10 cellular contexts compared by ENCODE assay signal in the genomic region with DNA sequence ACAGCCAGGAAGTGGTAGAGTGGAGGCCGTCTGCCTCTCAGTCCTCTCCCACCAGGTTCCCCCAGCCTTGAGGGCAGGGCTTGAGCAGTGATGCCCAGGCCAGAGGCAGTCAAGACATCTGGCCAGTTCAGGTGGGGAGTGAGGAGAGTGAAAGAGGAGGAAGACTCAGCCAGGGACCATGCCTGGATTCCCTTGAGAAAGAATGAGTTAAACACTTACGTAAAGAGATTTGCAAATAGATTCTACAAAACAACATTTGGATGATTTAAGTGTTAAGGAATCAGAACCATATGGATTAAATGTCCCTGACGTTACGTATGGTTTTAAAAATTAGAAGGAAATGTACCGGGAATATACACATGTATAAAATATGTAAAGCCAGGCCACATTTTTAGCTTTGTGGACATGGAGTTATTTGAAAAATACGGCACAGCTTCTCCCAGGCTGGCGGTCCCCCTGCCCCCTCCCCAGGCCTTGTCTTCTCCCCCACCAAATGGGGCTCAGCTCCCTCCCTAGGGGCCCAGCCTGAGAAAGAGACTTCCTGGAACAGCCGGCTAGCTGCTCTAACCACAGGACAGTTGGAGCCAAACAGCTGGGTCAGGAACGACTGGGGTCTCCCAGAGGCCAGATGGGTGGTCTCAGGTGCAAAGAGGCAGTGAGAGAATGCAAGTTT.
DNase-seq lines count a peak whose midpoint lies in the region; ATAC-seq and TF ChIP-seq lines count a peak whose summit lies in the region.
"Had no signal": no experiment of that assay in that cellular context is flagged by ENCODE, and none has a peak within 500 bp of the region (broad histone marks: within the 10 kb centered on the region; RNA-seq: fewer than 3 reads in every experiment).

No MANE protein-coding gene starts in this region.

- CTCF ChIA-PET in PC-3 (lab: Charles Lee): no interaction called here

- no peak overlapping the region for H3K9ac ChIP-seq in PC-3 (ENCODE audit: low read length)

- H3K4me3 Mint-ChIP-seq in central memory CD8-positive, alpha-beta T cell: peak overlapping the region; percentile 63
- H3K4me3 Mint-ChIP-seq: neural crest cell had no signal

- no peak overlapping the region for H2AFZ ChIP-seq in PC-3 (ENCODE audit: low read length)

- no peaks in the 10 kb centered on the region for H3K36me3 Mint-ChIP-seq in central memory CD8-positive, alpha-beta T cell (ENCODE audit: insufficient read depth)

- peak overlapping the region; percentile 17; the same call in 1 of the 2 replicates for H3K27ac ChIP-seq in PC-3 (ENCODE audit: low read length)

- peak overlapping the region; percentile 30 for H3K4me2 ChIP-seq in PC-3 (ENCODE audit: low read length)

- no peaks in the 10 kb centered on the region for H3K9me2 ChIP-seq in PC-3 (replicated peaks; ENCODE audit: low read length)

- peak; percentile 6 for ATAC-seq in PC-3
- ATAC-seq in central memory CD8-positive, alpha-beta T cell (replicated peaks; ENCODE audit: extremely low read depth, poor library complexity, severe bottlenecking): no peak
- ATAC-seq in sciatic nerve: peak; percentile 40
- ATAC-seq in HG03521 (IDR thresholded peaks at IDR 0.05; ENCODE audit: unreplicated experiment): no peak
- no peak for ATAC-seq in GM19455 (IDR thresholded peaks at IDR 0.05; ENCODE audit: unreplicated experiment)

- H3K4me1 ChIP-seq in PC-3 (ENCODE audit: insufficient read depth, low read length): peaks cover 49% of the 10 kb centered on the region

- POLR2A ChIA-PET in PC-3 (lab: Charles Lee; ENCODE audit: unreplicated experiment): no interaction called here

- peak overlapping the region; percentile 75 for H3K27ac Mint-ChIP-seq in central memory CD8-positive, alpha-beta T cell (ENCODE audit: low read depth)

- no peaks in the 10 kb centered on the region for H3K27me3 ChIP-seq in PC-3 (ENCODE audit: low read length)

- no peaks in the 10 kb centered on the region for H3K79me2 ChIP-seq in PC-3 (ENCODE audit: low read length)

- H3K4me1 Mint-ChIP-seq in central memory CD8-positive, alpha-beta T cell: peaks cover 79% of the 10 kb centered on the region

- H3K9me3 Mint-ChIP-seq in central memory CD8-positive, alpha-beta T cell: no peaks in the 10 kb centered on the region
- H3K9me3 Mint-ChIP-seq: neural crest cell had no signal

- no peaks in the 10 kb centered on the region for H4K20me1 ChIP-seq in PC-3 (ENCODE audit: low read length)

- no peaks in the 10 kb centered on the region for H3F3A ChIP-seq in PC-3 (ENCODE audit: low read length, unreplicated experiment)

- H3K27me3 Mint-ChIP-seq in central memory CD8-positive, alpha-beta T cell: no peaks in the 10 kb centered on the region

- no TSS peak for BruUV-seq in PC-3 (replicated peaks; lab: Mats Ljungman, UMichigan)

- peak; percentile 34 for DNase-seq in NCI-H82 (lab: John Stamatoyannopoulos, UW)
- DNase-seq in NCI-H82 treated with DMSO at 0.1 percent for 48 hours (lab: John Stamatoyannopoulos, UW; ENCODE audit: unreplicated experiment): no peak
- no peak for DNase-seq in PC-3
- no peak for DNase-seq in central memory CD8-positive, alpha-beta T cell (ENCODE audit: low spot score in 2 of 2)
- DNase-seq in sciatic nerve (ENCODE audit: low spot score): no peak
- no peak for DNase-seq in HPDE6-E6E7 (ENCODE audit: extremely low spot score)
- DNase-seq: ACHN had no signal

- no peaks in the 10 kb centered on the region for H3K9me3 ChIP-seq in PC-3 (ENCODE audit: low read length)

- intact Hi-C loops in PC-3 (cut with micrococcal nuclease) (no loop called here), sciatic nerve (cut with DNase I) (no loop called here)

- H3K36me3 ChIP-seq in PC-3 (ENCODE audit: low read depth, low read length): no peaks in the 10 kb centered on the region

- no peak for TF ChIP-seq CTCF in PC-3 (conservative IDR thresholded peaks at IDR 0.05; ENCODE audit: low read depth, low read length)

- H3K4me3 ChIP-seq in PC-3 (ENCODE audit: low read length): no peak overlapping the region

Comparison
In these comparisons a context has a peak if more than half of its experiments do, and no peak if none do; other contexts are left out.
1. ATAC-seq: peak in PC-3 (single experiment) and sciatic nerve (single experiment); none in central memory CD8-positive, alpha-beta T cell (single experiment), HG03521 (single experiment) and GM19455 (single experiment).